ENCODE assay signal across 8 cellular contexts in genomic region chr5:42543774-42544173, GRCh38.
"Had no signal": no experiment of that assay in that cellular context is flagged by ENCODE, and none has a peak within 500 bp of the region (broad histone marks: within the 10 kb centered on the region; RNA-seq: fewer than 3 reads in every experiment).

No MANE protein-coding gene starts in this region.

- H3K9me3 ChIP-seq: HAP-1 had no signal

- H3K4me3 Mint-ChIP-seq: HFFc6 had no signal

- H3K4me1 ChIP-seq: HAP-1 had no signal

- H2AFZ ChIP-seq: GM23248 had no signal

- H3K4me3 ChIP-seq: GM23248, HAP-1 had no signal

- H3K27ac Mint-ChIP-seq: HFFc6 had no signal

- H3K27ac ChIP-seq: GM23248, HL-60 had no signal

- DNase-seq: GM23248, GOT3, H7, HFFc6, IMR-90 had no signal

- H3K9ac ChIP-seq: GM23248 had no signal

- H3K36me3 ChIP-seq: HAP-1 had no signal

- ATAC-seq: HCT116 had no signal
